Comparison of ENCODE assay signal across 1 cellular context in the genomic region with DNA sequence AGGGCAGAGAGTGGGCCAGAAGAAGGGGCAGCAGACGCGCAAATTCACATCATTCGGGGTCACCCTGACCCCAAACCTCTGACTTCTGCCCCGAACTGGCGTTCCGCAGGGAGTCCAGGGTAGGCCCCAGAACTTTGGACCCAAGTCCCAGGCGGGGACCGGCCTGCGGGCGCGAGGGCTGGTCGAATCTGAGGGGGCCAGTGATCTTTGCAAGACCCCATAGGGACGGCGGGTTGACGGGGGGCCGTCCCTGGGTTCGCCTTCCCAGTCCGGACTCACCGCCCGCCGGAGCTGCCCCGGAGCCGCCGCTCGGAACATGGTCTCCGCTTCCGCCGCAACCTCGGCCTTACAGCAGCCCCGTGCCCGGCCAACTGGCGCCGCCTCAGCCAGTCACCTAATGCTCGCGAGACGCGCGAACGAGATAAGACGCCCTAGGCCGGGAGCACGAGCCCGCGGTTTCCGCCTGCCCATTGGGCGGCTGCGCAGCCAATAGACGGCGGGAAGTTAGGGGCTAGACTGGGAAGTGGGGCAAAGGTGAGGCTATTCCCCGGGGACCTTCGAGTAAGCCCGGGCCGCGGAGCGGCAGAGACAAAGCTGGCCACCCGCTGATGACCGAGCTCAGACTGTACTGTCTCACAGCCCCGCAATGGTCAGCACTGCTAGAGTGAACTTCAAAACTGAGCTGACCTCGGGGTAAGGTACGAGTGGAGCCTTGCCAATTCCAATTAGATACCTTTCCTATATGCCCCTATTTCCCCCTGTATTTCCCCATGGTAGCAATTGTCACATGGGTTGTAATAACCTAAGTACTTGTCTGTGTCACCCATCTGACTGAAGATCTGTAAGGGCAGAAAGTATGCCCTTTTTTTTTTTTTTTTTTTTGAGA.
TF ChIP-seq lines count a peak whose summit lies in the region.

A gene (minus strand): TSS at position 399 of the 886 bp plus-strand sequence. CDS start 81 bp downstream, at position 318.

TF ChIP-seq in HepG2, 621 proteins besides CTCF, POLR2A, EP300 and RAD21 (continues in another document):
- TF ChIP-seq, protein P1, sequence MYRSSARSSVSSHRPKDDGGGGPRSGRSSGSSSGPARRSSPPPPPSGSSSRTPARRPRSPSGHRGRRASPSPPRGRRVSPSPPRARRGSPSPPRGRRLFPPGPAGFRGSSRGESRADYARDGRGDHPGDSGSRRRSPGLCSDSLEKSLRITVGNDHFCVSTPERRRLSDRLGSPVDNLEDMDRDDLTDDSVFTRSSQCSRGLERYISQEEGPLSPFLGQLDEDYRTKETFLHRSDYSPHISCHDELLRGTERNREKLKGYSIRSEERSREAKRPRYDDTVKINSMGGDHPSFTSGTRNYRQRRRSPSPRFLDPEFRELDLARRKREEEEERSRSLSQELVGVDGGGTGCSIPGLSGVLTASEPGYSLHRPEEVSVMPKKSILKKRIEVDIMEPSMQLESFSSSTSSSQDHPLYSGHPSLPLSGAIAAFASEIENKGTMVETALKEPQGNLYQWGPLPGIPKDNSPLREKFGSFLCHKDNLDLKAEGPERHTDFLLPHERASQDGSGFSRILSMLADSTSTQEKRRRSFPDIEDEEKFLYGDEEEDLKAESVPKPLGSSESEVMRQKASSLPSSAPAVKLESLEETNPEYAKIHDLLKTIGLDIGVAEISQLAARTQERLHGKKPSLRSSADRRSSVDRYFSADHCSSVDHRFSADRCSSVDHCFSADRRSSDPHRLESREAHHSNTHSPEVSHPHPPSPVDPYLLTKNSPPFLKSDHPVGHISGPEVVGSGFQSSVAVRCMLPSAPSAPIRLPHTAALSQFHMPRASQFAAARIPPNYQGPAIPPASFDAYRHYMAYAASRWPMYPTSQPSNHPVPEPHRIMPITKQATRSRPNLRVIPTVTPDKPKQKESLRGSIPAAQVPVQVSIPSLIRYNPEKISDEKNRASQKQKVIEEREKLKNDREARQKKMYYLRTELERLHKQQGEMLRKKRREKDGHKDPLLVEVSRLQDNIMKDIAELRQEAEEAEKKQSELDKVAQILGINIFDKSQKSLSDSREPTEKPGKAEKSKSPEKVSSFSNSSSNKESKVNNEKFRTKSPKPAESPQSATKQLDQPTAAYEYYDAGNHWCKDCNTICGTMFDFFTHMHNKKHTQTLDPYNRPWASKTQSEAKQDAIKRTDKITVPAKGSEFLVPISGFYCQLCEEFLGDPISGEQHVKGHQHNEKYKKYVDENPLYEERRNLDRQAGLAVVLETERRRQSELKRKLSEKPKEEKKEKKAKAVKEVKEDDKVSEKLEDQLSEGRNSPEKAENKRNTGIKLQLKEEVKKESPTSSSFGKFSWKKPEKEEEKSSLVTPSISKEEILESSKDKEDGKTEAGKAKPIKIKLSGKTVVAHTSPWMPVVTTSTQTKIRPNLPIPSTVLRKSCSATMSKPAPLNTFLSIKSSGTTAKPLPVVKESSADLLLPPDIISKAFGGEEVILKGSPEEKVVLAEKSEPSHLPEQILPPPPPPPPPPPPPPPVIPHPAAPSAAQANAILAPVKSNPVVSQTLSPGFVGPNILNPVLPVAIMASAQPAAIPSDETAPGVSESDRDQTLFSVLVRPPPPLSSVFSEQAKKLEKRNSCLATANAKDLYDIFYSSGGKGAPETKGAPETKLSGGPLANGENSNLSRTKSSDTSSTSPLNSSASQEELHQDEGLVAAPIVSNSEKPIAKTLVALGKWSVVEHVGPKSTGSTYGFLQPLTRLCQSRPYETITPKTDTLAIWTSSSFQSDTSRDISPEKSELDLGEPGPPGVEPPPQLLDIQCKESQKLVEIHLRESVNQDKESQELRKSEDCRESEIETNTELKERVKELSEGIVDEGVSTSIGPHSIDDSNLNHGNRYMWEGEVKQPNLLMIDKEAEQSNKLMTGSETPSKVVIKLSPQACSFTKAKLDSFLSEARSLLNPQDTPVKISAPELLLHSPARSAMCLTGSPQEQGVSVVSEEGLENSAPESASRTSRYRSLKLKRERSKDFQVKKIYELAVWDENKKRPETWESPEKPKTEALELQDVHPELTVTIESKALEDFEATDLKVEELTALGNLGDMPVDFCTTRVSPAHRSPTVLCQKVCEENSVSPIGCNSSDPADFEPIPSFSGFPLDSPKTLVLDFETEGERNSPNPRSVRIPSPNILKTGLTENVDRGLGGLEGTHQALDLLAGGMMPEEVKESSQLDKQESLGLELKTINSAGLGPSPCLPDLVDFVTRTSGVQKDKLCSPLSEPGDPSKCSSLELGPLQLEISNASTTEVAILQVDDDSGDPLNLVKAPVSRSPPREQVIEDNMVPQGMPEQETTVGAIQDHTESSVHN (CRISPR knock-in tag; IDR thresholded peaks at IDR 0.05), result 0 out of 2 replicates have a peak, but pooled peaks have one; percentile 37
- 0 out of 2 replicates have a peak, but pooled peaks have one; percentile 90 for TF ChIP-seq ZNF101 (CRISPR knock-in tag; IDR thresholded peaks at IDR 0.05; ENCODE audit: borderline replicate concordance, low read depth)
- TF ChIP-seq, protein P2, sequence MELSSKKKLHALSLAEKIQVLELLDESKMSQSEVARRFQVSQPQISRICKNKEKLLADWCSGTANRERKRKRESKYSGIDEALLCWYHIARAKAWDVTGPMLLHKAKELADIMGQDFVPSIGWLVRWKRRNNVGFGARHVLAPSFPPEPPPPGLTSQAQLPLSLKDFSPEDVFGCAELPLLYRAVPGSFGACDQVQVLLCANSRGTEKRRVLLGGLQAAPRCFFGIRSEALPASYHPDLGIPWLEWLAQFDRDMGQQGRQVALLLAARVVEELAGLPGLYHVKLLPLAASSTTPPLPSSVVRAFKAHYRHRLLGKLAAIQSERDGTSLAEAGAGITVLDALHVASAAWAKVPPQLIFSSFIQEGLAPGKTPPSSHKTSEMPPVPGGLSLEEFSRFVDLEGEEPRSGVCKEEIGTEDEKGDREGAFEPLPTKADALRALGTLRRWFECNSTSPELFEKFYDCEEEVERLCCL (CRISPR knock-in tag; IDR thresholded peaks at IDR 0.05; ENCODE audit: borderline replicate concordance), result peak; percentile 81; the same call in 1 of the 2 replicates
- no peak for TF ChIP-seq TBL1XR1 (IDR thresholded peaks at IDR 0.05; ENCODE audit: borderline replicate concordance, low read length, partially characterized antibody)
- TF ChIP-seq MAFG (CRISPR knock-in tag; IDR thresholded peaks at IDR 0.05), result no peak
- TF ChIP-seq NR1H2 (CRISPR knock-in tag; IDR thresholded peaks at IDR 0.05; ENCODE audit: borderline replicate concordance, low read depth), result no peak
- no peak for TF ChIP-seq SMARCE1 (IDR thresholded peaks at IDR 0.05; ENCODE audit: borderline replicate concordance)
- peak; percentile 95 for TF ChIP-seq ZNF709 (CRISPR knock-in tag; IDR thresholded peaks at IDR 0.05)
- TF ChIP-seq, protein P3, sequence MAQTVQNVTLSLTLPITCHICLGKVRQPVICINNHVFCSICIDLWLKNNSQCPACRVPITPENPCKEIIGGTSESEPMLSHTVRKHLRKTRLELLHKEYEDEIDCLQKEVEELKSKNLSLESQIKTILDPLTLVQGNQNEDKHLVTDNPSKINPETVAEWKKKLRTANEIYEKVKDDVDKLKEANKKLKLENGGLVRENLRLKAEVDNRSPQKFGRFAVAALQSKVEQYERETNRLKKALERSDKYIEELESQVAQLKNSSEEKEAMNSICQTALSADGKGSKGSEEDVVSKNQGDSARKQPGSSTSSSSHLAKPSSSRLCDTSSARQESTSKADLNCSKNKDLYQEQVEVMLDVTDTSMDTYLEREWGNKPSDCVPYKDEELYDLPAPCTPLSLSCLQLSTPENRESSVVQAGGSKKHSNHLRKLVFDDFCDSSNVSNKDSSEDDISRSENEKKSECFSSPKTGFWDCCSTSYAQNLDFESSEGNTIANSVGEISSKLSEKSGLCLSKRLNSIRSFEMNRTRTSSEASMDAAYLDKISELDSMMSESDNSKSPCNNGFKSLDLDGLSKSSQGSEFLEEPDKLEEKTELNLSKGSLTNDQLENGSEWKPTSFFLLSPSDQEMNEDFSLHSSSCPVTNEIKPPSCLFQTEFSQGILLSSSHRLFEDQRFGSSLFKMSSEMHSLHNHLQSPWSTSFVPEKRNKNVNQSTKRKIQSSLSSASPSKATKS (CRISPR knock-in tag; IDR thresholded peaks at IDR 0.05), result no peak
- TF ChIP-seq, protein P4, sequence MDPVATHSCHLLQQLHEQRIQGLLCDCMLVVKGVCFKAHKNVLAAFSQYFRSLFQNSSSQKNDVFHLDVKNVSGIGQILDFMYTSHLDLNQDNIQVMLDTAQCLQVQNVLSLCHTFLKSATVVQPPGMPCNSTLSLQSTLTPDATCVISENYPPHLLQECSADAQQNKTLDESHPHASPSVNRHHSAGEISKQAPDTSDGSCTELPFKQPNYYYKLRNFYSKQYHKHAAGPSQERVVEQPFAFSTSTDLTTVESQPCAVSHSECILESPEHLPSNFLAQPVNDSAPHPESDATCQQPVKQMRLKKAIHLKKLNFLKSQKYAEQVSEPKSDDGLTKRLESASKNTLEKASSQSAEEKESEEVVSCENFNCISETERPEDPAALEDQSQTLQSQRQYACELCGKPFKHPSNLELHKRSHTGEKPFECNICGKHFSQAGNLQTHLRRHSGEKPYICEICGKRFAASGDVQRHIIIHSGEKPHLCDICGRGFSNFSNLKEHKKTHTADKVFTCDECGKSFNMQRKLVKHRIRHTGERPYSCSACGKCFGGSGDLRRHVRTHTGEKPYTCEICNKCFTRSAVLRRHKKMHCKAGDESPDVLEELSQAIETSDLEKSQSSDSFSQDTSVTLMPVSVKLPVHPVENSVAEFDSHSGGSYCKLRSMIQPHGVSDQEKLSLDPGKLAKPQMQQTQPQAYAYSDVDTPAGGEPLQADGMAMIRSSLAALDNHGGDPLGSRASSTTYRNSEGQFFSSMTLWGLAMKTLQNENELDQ (CRISPR knock-in tag; IDR thresholded peaks at IDR 0.05; ENCODE audit: borderline replicate concordance), result no peak; the same call in 1 of the 2 replicates
- TF ChIP-seq, protein P5, sequence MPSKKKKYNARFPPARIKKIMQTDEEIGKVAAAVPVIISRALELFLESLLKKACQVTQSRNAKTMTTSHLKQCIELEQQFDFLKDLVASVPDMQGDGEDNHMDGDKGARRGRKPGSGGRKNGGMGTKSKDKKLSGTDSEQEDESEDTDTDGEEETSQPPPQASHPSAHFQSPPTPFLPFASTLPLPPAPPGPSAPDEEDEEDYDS (CRISPR knock-in tag; IDR thresholded peaks at IDR 0.05), result peak; percentile 90
- TF ChIP-seq ZNF83 (CRISPR knock-in tag; IDR thresholded peaks at IDR 0.05; ENCODE audit: borderline replicate concordance), result peak; percentile 43; the same call in 1 of the 2 replicates
- TF ChIP-seq, protein P6, sequence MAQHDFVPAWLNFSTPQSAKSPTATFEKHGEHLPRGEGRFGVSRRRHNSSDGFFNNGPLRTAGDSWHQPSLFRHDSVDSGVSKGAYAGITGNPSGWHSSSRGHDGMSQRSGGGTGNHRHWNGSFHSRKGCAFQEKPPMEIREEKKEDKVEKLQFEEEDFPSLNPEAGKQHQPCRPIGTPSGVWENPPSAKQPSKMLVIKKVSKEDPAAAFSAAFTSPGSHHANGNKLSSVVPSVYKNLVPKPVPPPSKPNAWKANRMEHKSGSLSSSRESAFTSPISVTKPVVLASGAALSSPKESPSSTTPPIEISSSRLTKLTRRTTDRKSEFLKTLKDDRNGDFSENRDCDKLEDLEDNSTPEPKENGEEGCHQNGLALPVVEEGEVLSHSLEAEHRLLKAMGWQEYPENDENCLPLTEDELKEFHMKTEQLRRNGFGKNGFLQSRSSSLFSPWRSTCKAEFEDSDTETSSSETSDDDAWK (CRISPR knock-in tag; IDR thresholded peaks at IDR 0.05), result no peak
- TF ChIP-seq, protein P7, sequence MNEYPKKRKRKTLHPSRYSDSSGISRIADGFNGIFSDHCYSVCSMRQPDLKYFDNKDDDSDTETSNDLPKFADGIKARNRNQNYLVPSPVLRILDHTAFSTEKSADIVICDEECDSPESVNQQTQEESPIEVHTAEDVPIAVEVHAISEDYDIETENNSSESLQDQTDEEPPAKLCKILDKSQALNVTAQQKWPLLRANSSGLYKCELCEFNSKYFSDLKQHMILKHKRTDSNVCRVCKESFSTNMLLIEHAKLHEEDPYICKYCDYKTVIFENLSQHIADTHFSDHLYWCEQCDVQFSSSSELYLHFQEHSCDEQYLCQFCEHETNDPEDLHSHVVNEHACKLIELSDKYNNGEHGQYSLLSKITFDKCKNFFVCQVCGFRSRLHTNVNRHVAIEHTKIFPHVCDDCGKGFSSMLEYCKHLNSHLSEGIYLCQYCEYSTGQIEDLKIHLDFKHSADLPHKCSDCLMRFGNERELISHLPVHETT (CRISPR knock-in tag; conservative IDR thresholded peaks at IDR 0.05), result peak; percentile 63; the same call in 1 of the 2 replicates
- TF ChIP-seq, protein P8, sequence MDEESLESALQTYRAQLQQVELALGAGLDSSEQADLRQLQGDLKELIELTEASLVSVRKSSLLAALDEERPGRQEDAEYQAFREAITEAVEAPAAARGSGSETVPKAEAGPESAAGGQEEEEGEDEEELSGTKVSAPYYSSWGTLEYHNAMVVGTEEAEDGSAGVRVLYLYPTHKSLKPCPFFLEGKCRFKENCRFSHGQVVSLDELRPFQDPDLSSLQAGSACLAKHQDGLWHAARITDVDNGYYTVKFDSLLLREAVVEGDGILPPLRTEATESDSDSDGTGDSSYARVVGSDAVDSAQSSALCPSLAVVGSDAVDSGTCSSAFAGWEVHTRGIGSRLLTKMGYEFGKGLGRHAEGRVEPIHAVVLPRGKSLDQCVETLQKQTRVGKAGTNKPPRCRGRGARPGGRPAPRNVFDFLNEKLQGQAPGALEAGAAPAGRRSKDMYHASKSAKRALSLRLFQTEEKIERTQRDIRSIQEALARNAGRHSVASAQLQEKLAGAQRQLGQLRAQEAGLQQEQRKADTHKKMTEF (CRISPR knock-in tag; IDR thresholded peaks at IDR 0.05), result peak; percentile 92
- peak; percentile 60; the same call in 1 of the 2 replicates for TF ChIP-seq ZNF569 (CRISPR knock-in tag; IDR thresholded peaks at IDR 0.05; ENCODE audit: borderline replicate concordance)
- TF ChIP-seq ZBTB3 (CRISPR knock-in tag; IDR thresholded peaks at IDR 0.05; ENCODE audit: borderline replicate concordance, low read depth), result no peak
- peak; percentile 98 for TF ChIP-seq ZNF543 (CRISPR knock-in tag; IDR thresholded peaks at IDR 0.05)
- peak; percentile 32; the same call in 1 of the 2 replicates for TF ChIP-seq ZNF230 (CRISPR knock-in tag; IDR thresholded peaks at IDR 0.05)
- peak; percentile 58; the same call in 1 of the 2 replicates for TF ChIP-seq ZNF317 (CRISPR knock-in tag; IDR thresholded peaks at IDR 0.05)
- TF ChIP-seq, protein P9, sequence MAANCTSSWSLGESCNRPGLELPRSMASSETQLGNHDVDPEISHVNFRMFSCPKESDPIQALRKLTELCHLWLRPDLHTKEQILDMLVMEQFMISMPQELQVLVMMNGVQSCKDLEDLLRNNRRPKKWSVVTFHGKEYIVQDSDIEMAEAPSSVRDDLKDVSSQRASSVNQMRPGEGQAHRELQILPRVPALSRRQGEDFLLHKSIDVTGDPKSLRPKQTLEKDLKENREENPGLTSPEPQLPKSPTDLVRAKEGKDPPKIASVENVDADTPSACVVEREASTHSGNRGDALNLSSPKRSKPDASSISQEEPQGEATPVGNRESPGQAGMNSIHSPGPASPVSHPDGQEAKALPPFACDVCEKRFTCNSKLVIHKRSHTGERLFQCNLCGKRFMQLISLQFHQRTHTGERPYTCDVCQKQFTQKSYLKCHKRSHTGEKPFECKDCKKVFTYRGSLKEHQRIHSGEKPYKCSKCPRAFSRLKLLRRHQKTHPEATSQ (CRISPR knock-in tag; IDR thresholded peaks at IDR 0.05; ENCODE audit: borderline replicate concordance), result peak; percentile 90; the same call in 1 of the 2 replicates
- no peak for TF ChIP-seq SETDB1 (CRISPR knock-in tag; IDR thresholded peaks at IDR 0.05; ENCODE audit: borderline replicate concordance)
- peak; percentile 92 for TF ChIP-seq KMT2A (CRISPR knock-in tag; IDR thresholded peaks at IDR 0.05)
- TF ChIP-seq ZNF30 (CRISPR knock-in tag; IDR thresholded peaks at IDR 0.05), result no peak
- TF ChIP-seq GABPA (IDR thresholded peaks at IDR 0.05; ENCODE audit: low read depth, low read length), result no peak
- TF ChIP-seq GABPA (CRISPR knock-in tag; IDR thresholded peaks at IDR 0.05; ENCODE audit: low read depth), result peak; percentile 50
- TF ChIP-seq ZNF550 (CRISPR knock-in tag; IDR thresholded peaks at IDR 0.05; ENCODE audit: borderline replicate concordance), result peak; percentile 70; the same call in 1 of the 2 replicates
- TF ChIP-seq RELA (CRISPR knock-in tag; IDR thresholded peaks at IDR 0.05), result no peak
- no peak for TF ChIP-seq MED8 (CRISPR knock-in tag; IDR thresholded peaks at IDR 0.05; ENCODE audit: insufficient replicate concordance)
- TF ChIP-seq STAT5B (CRISPR knock-in tag; IDR thresholded peaks at IDR 0.05), result no peak
